9 cellular contexts compared by ENCODE assay signal in the genomic region with DNA sequence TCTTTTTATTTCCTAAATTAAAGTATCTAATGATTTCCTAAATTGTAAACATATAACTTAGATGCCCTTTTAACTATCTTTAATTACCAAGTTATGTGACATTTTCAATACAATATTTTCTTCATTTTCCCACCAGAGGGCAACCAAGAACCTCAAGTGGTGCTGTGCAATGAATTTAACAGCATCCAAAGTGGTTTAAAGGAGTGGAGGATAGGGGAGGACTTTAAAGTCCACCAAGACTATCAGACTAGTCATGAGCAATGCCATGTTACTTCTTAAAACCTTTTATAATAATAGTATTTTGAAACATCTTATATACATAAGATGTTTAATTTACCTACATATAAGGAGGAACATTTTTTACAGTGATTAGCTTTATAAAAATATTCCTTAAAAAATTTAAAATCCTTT.
DNase-seq lines count a peak whose midpoint lies in the region; ATAC-seq and TF ChIP-seq lines count a peak whose summit lies in the region.
"Had no signal": no experiment of that assay in that cellular context is flagged by ENCODE, and none has a peak within 500 bp of the region (broad histone marks: within the 10 kb centered on the region; RNA-seq: fewer than 3 reads in every experiment).

No MANE protein-coding gene starts in this region.

- H3K27me3 ChIP-seq in CD8-positive, alpha-beta T cell (ENCODE audit: insufficient read depth, low read length): no peaks in the 10 kb centered on the region
- no peaks in the 10 kb centered on the region for H3K27me3 ChIP-seq in H7 (ENCODE audit: control insufficient read depth, insufficient read depth, low read length)
- H3K27me3 ChIP-seq in lower lobe of right lung (ENCODE audit: low read depth): no peaks in the 10 kb centered on the region
- H3K27me3 ChIP-seq: SJSA1 had no signal

- no peak overlapping the region for H3K27ac ChIP-seq in CD8-positive, alpha-beta T cell (ENCODE audit: low read depth, low read length)
- no peak overlapping the region for H3K27ac ChIP-seq in lower lobe of right lung
- H3K27ac ChIP-seq: SJSA1 had no signal

- H3K9me3 ChIP-seq in CD8-positive, alpha-beta T cell (ENCODE audit: low read length): no peaks in the 10 kb centered on the region
- no peaks in the 10 kb centered on the region for H3K9me3 ChIP-seq in lower lobe of right lung
- H3K9me3 ChIP-seq: SJSA1 had no signal

- ATAC-seq in CD8-positive, alpha-beta T cell: peak; percentile 56
- ATAC-seq in lower lobe of right lung (peak; percentile 49 to 71), GM18520 (IDR thresholded peaks at IDR 0.05; ENCODE audit: unreplicated experiment) (no peak), HG03095 (IDR thresholded peaks at IDR 0.05; ENCODE audit: unreplicated experiment) (no peak)
- ATAC-seq in activated CD8-positive, alpha-beta memory T cell treated with anti-CD3 and anti-CD28 coated beads, Interleukin-2, amount 10 ng/mL, durations not matched to agents 7 days and 5 days: no peak

- no peaks in the 10 kb centered on the region for H3K9me3 Mint-ChIP-seq in CD8-positive, alpha-beta T cell
- no peaks in the 10 kb centered on the region for H3K9me3 Mint-ChIP-seq in chondrocyte (ENCODE audit: low read depth)
- H3K9me3 Mint-ChIP-seq in activated CD8-positive, alpha-beta memory T cell treated with anti-CD3 and anti-CD28 coated beads, Interleukin-2, amount 10 ng/mL, durations not matched to agents 7 days and 5 days (ENCODE audit: low read depth): no peaks in the 10 kb centered on the region

- no peak overlapping the region for H3K4me3 ChIP-seq in CD8-positive, alpha-beta T cell (ENCODE audit: low read depth, low read length)
- H3K4me3 ChIP-seq in H7 (ENCODE audit: insufficient read depth, low read depth, low read length) (no peak overlapping the region), lower lobe of right lung (no peak overlapping the region)
- H3K4me3 ChIP-seq: SJSA1 had no signal

- peak in 1 of 7 experiments; percentile 5 for DNase-seq in CD8-positive, alpha-beta T cell
- DNase-seq in H7 (peak; percentile 53), NCI-H526 treated with DMSO at 0.1 percent for 48 hours (lab: John Stamatoyannopoulos, UW) (peak; percentile 47), chondrocyte (ENCODE audit: low spot score) (no peak), lower lobe of right lung (no peak)
- no peak for DNase-seq in activated CD8-positive, alpha-beta memory T cell treated with anti-CD3 and anti-CD28 coated beads, Interleukin-2, amount 10 ng/mL, durations not matched to agents 7 days and 5 days

- no peaks in the 10 kb centered on the region for H3K36me3 ChIP-seq in CD8-positive, alpha-beta T cell (ENCODE audit: insufficient read depth, low read length)
- H3K36me3 ChIP-seq in H7 (replicated peaks; ENCODE audit: control insufficient read depth, insufficient read depth, low read length) (no peaks in the 10 kb centered on the region), lower lobe of right lung (no peaks in the 10 kb centered on the region)
- H3K36me3 ChIP-seq: SJSA1 had no signal

- H3K4me1 ChIP-seq in CD8-positive, alpha-beta T cell (ENCODE audit: insufficient read depth, low read length): no peaks in the 10 kb centered on the region
- H3K4me1 ChIP-seq in lower lobe of right lung: peaks cover 31% of the 10 kb centered on the region

- CTCF ChIA-PET in CD8-positive, alpha-beta T cell (lab: Charles Lee): interaction anchor here (0.8 to 1.7 kb wide), 5 partner anchors 20 to 287 kb away, joined by 3 to 7 read pairs (median 4); no protein-coding TSS in a partner anchor
- CTCF ChIA-PET in activated CD8-positive, alpha-beta memory T cell treated with anti-CD3 and anti-CD28 coated beads, Interleukin-2, amount 10 ng/mL, durations not matched to agents 7 days and 5 days (lab: Charles Lee): interaction anchor here (0.7 to 1.9 kb wide), 8 partner anchors 11 to 291 kb away, joined by 3 to 6 read pairs (median 4); no protein-coding TSS in a partner anchor

- peak; percentile 65 for TF ChIP-seq CTCF in CD8-positive, alpha-beta T cell (IDR thresholded peaks at IDR 0.05)
- TF ChIP-seq CTCF in chondrocyte (IDR thresholded peaks at IDR 0.05) (peak; percentile 94), lower lobe of right lung (IDR thresholded peaks at IDR 0.05) (peak; percentile 53)

- H3K4me3 Mint-ChIP-seq in CD8-positive, alpha-beta T cell: no peak overlapping the region
- H3K4me3 Mint-ChIP-seq in chondrocyte (ENCODE audit: unreplicated experiment): no peak overlapping the region
- H3K4me3 Mint-ChIP-seq in activated CD8-positive, alpha-beta memory T cell treated with anti-CD3 and anti-CD28 coated beads, Interleukin-2, amount 10 ng/mL, durations not matched to agents 7 days and 5 days: no peak overlapping the region

- peaks cover 52% of the 10 kb centered on the region for H3K4me1 Mint-ChIP-seq in CD8-positive, alpha-beta T cell (ENCODE audit: low read depth)
- peaks cover 64% of the 10 kb centered on the region for H3K4me1 Mint-ChIP-seq in chondrocyte (ENCODE audit: low read depth)
- peaks cover 11% of the 10 kb centered on the region for H3K4me1 Mint-ChIP-seq in activated CD8-positive, alpha-beta memory T cell treated with anti-CD3 and anti-CD28 coated beads, Interleukin-2, amount 10 ng/mL, durations not matched to agents 7 days and 5 days

- no peak overlapping the region for H3K27ac Mint-ChIP-seq in CD8-positive, alpha-beta T cell
- no peak overlapping the region for H3K27ac Mint-ChIP-seq in chondrocyte (ENCODE audit: unreplicated experiment)
- H3K27ac Mint-ChIP-seq in activated CD8-positive, alpha-beta memory T cell treated with anti-CD3 and anti-CD28 coated beads, Interleukin-2, amount 10 ng/mL, durations not matched to agents 7 days and 5 days: no peak overlapping the region

- intact Hi-C loops in CD8-positive, alpha-beta T cell (cut with DNase I, micrococcal nuclease): loop anchor here (1.0 kb wide), 1 partner anchor 286 kb away; no protein-coding TSS in a partner anchor
- intact Hi-C loops in lower lobe of right lung (cut with DNase I): no loop called here

- no peaks in the 10 kb centered on the region for H3K36me3 Mint-ChIP-seq in CD8-positive, alpha-beta T cell
- no peaks in the 10 kb centered on the region for H3K36me3 Mint-ChIP-seq in chondrocyte (ENCODE audit: low read depth)
- peaks cover 2% of the 10 kb centered on the region for H3K36me3 Mint-ChIP-seq in activated CD8-positive, alpha-beta memory T cell treated with anti-CD3 and anti-CD28 coated beads, Interleukin-2, amount 10 ng/mL, durations not matched to agents 7 days and 5 days

- POLR2A ChIA-PET in CD8-positive, alpha-beta T cell (lab: Charles Lee): no interaction called here

- no peaks in the 10 kb centered on the region for H3K27me3 Mint-ChIP-seq in CD8-positive, alpha-beta T cell (ENCODE audit: low read depth)
- H3K27me3 Mint-ChIP-seq in chondrocyte (ENCODE audit: low read depth): no peaks in the 10 kb centered on the region
- no peaks in the 10 kb centered on the region for H3K27me3 Mint-ChIP-seq in activated CD8-positive, alpha-beta memory T cell treated with anti-CD3 and anti-CD28 coated beads, Interleukin-2, amount 10 ng/mL, durations not matched to agents 7 days and 5 days

Comparison
In these comparisons a context has a peak if more than half of its experiments do, and no peak if none do; other contexts are left out.
1. ATAC-seq: peak in CD8-positive, alpha-beta T cell (single experiment) and lower lobe of right lung (2 of 2); none in GM18520 (single experiment), HG03095 (single experiment) and activated CD8-positive, alpha-beta memory T cell treated with anti-CD3 and anti-CD28 coated beads, Interleukin-2, amount 10 ng/mL, durations not matched to agents 7 days and 5 days (single experiment).
2. DNase-seq: peak in H7 (single experiment) and NCI-H526 treated with DMSO at 0.1 percent for 48 hours (single experiment); none in chondrocyte (single experiment), lower lobe of right lung (single experiment) and activated CD8-positive, alpha-beta memory T cell treated with anti-CD3 and anti-CD28 coated beads, Interleukin-2, amount 10 ng/mL, durations not matched to agents 7 days and 5 days (single experiment).
3. Peak in every context shown above with its lines, with median percentiles within 50 percentile points of each other: CTCF ChIP-seq.